Comparison of ENCODE assay signal across 2 cellular contexts in genomic region chrX:45145492-45146215, GRCh38.
TF ChIP-seq lines count a peak whose summit lies in the region.

No MANE protein-coding gene starts in this region.

TF ChIP-seq in HepG2, 621 proteins besides CTCF, POLR2A, EP300 and RAD21 (continues in another document):
- TF ChIP-seq DNMT3B (CRISPR knock-in tag; conservative IDR thresholded peaks at IDR 0.05) = no peak
- TF ChIP-seq JUN (CRISPR knock-in tag; IDR thresholded peaks at IDR 0.05) = no peak
- TF ChIP-seq PITX1 (CRISPR knock-in tag; IDR thresholded peaks at IDR 0.05) = no peak
- no peak for TF ChIP-seq ZBTB26 (CRISPR knock-in tag; IDR thresholded peaks at IDR 0.05; ENCODE audit: borderline replicate concordance)
- TF ChIP-seq ZNF34 (CRISPR knock-in tag; IDR thresholded peaks at IDR 0.05; ENCODE audit: borderline replicate concordance) = no peak
- TF ChIP-seq, protein P1, sequence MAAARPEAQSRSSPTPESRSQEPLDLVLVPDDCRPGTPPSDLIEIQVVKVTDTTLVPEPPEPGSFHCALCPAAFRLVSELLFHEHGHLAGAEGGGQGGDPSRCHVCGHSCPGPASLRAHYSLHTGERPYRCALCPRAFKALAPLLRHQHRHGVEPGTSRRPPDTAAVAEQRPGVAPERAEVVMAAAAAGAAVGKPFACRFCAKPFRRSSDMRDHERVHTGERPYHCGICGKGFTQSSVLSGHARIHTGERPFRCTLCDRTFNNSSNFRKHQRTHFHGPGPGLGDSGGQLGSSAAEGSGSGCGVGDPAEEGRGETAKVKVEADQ (CRISPR knock-in tag; IDR thresholded peaks at IDR 0.05; ENCODE audit: borderline replicate concordance) = no peak
- no peak for TF ChIP-seq ZBED4 (CRISPR knock-in tag; IDR thresholded peaks at IDR 0.05; ENCODE audit: borderline replicate concordance)
- TF ChIP-seq ZNF33A (CRISPR knock-in tag; IDR thresholded peaks at IDR 0.05; ENCODE audit: borderline replicate concordance) = no peak
- TF ChIP-seq ZNF512B (CRISPR knock-in tag; IDR thresholded peaks at IDR 0.05; ENCODE audit: borderline replicate concordance) = no peak
- TF ChIP-seq FOXA3 (CRISPR knock-in tag; IDR thresholded peaks at IDR 0.05) = no peak

TF ChIP-seq in K562, 482 proteins besides CTCF, POLR2A, EP300 and RAD21:
- TF ChIP-seq ZNF134 (CRISPR knock-in tag; conservative IDR thresholded peaks at IDR 0.05) = no peak
- TF ChIP-seq DACH1 (IDR thresholded peaks at IDR 0.05; ENCODE audit: partially characterized antibody) = no peak
- TF ChIP-seq NR0B1 (IDR thresholded peaks at IDR 0.05; ENCODE audit: partially characterized antibody) = no peak
- no peak for TF ChIP-seq SMAD4 (CRISPR knock-in tag; conservative IDR thresholded peaks at IDR 0.05)
- TF ChIP-seq, protein P2, sequence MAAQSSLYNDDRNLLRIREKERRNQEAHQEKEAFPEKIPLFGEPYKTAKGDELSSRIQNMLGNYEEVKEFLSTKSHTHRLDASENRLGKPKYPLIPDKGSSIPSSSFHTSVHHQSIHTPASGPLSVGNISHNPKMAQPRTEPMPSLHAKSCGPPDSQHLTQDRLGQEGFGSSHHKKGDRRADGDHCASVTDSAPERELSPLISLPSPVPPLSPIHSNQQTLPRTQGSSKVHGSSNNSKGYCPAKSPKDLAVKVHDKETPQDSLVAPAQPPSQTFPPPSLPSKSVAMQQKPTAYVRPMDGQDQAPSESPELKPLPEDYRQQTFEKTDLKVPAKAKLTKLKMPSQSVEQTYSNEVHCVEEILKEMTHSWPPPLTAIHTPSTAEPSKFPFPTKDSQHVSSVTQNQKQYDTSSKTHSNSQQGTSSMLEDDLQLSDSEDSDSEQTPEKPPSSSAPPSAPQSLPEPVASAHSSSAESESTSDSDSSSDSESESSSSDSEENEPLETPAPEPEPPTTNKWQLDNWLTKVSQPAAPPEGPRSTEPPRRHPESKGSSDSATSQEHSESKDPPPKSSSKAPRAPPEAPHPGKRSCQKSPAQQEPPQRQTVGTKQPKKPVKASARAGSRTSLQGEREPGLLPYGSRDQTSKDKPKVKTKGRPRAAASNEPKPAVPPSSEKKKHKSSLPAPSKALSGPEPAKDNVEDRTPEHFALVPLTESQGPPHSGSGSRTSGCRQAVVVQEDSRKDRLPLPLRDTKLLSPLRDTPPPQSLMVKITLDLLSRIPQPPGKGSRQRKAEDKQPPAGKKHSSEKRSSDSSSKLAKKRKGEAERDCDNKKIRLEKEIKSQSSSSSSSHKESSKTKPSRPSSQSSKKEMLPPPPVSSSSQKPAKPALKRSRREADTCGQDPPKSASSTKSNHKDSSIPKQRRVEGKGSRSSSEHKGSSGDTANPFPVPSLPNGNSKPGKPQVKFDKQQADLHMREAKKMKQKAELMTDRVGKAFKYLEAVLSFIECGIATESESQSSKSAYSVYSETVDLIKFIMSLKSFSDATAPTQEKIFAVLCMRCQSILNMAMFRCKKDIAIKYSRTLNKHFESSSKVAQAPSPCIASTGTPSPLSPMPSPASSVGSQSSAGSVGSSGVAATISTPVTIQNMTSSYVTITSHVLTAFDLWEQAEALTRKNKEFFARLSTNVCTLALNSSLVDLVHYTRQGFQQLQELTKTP (IDR thresholded peaks at IDR 0.05; ENCODE audit: low read depth in 1 of 2, partially characterized antibody in 2 of 2) = no peak
- TF ChIP-seq ZFP30 (CRISPR knock-in tag; IDR thresholded peaks at IDR 0.05; ENCODE audit: borderline replicate concordance) = no peak
- TF ChIP-seq ARID1B (IDR thresholded peaks at IDR 0.05) = no peak
- TF ChIP-seq, protein P3, sequence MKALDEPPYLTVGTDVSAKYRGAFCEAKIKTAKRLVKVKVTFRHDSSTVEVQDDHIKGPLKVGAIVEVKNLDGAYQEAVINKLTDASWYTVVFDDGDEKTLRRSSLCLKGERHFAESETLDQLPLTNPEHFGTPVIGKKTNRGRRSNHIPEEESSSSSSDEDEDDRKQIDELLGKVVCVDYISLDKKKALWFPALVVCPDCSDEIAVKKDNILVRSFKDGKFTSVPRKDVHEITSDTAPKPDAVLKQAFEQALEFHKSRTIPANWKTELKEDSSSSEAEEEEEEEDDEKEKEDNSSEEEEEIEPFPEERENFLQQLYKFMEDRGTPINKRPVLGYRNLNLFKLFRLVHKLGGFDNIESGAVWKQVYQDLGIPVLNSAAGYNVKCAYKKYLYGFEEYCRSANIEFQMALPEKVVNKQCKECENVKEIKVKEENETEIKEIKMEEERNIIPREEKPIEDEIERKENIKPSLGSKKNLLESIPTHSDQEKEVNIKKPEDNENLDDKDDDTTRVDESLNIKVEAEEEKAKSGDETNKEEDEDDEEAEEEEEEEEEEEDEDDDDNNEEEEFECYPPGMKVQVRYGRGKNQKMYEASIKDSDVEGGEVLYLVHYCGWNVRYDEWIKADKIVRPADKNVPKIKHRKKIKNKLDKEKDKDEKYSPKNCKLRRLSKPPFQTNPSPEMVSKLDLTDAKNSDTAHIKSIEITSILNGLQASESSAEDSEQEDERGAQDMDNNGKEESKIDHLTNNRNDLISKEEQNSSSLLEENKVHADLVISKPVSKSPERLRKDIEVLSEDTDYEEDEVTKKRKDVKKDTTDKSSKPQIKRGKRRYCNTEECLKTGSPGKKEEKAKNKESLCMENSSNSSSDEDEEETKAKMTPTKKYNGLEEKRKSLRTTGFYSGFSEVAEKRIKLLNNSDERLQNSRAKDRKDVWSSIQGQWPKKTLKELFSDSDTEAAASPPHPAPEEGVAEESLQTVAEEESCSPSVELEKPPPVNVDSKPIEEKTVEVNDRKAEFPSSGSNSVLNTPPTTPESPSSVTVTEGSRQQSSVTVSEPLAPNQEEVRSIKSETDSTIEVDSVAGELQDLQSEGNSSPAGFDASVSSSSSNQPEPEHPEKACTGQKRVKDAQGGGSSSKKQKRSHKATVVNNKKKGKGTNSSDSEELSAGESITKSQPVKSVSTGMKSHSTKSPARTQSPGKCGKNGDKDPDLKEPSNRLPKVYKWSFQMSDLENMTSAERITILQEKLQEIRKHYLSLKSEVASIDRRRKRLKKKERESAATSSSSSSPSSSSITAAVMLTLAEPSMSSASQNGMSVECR (CRISPR knock-in tag; IDR thresholded peaks at IDR 0.05) = no peak
- TF ChIP-seq TSC22D4 (tag; IDR thresholded peaks at IDR 0.05) = no peak
- no peak for TF ChIP-seq RBM25 (IDR thresholded peaks at IDR 0.05; ENCODE audit: low read depth, low read length, severe bottlenecking)
- no peak for TF ChIP-seq DMBX1 (CRISPR knock-in tag; IDR thresholded peaks at IDR 0.05; ENCODE audit: borderline replicate concordance)
- TF ChIP-seq, protein P4, sequence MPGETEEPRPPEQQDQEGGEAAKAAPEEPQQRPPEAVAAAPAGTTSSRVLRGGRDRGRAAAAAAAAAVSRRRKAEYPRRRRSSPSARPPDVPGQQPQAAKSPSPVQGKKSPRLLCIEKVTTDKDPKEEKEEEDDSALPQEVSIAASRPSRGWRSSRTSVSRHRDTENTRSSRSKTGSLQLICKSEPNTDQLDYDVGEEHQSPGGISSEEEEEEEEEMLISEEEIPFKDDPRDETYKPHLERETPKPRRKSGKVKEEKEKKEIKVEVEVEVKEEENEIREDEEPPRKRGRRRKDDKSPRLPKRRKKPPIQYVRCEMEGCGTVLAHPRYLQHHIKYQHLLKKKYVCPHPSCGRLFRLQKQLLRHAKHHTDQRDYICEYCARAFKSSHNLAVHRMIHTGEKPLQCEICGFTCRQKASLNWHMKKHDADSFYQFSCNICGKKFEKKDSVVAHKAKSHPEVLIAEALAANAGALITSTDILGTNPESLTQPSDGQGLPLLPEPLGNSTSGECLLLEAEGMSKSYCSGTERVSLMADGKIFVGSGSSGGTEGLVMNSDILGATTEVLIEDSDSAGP (CRISPR knock-in tag; IDR thresholded peaks at IDR 0.05) = no peak
- no peak for TF ChIP-seq EWSR1 (IDR thresholded peaks at IDR 0.05; ENCODE audit: borderline replicate concordance, low read depth, partially characterized antibody)
- no peak for TF ChIP-seq ELF2 (CRISPR knock-in tag; IDR thresholded peaks at IDR 0.05)
- TF ChIP-seq ZSCAN29 (IDR thresholded peaks at IDR 0.05) = no peak
- TF ChIP-seq, protein P5, sequence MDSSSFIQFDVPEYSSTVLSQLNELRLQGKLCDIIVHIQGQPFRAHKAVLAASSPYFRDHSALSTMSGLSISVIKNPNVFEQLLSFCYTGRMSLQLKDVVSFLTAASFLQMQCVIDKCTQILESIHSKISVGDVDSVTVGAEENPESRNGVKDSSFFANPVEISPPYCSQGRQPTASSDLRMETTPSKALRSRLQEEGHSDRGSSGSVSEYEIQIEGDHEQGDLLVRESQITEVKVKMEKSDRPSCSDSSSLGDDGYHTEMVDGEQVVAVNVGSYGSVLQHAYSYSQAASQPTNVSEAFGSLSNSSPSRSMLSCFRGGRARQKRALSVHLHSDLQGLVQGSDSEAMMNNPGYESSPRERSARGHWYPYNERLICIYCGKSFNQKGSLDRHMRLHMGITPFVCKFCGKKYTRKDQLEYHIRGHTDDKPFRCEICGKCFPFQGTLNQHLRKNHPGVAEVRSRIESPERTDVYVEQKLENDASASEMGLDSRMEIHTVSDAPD (CRISPR knock-in tag; IDR thresholded peaks at IDR 0.05) = no peak
- TF ChIP-seq CC2D1A (IDR thresholded peaks at IDR 0.05) = no peak
- TF ChIP-seq ZSCAN32 (CRISPR knock-in tag; IDR thresholded peaks at IDR 0.05) = no peak
- no peak for TF ChIP-seq SNIP1 (IDR thresholded peaks at IDR 0.05; ENCODE audit: low read depth)
